Comparison of ENCODE assay signal across 28 cellular contexts in the genomic region with DNA sequence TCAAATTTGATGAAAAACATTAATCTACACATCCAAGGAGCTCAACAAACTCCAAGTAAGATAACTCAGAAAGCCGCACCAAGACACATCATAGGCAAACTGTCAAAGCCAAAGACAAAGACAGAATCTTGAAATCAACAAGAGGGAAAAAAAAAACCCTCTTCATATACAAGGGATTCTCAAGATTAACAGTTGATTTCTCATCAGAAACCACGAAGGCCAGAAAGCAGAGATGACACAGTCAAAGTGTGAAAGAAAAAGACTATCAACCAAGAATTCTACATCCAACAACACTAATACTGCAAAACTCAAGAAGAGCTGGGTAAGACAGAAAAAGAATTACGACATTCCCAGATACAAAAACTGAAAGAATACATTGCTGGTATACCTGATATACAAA.
"Had no signal": no experiment of that assay in that cellular context is flagged by ENCODE, and none has a peak within 500 bp of the region (broad histone marks: within the 10 kb centered on the region; RNA-seq: fewer than 3 reads in every experiment).

No MANE protein-coding gene starts in this region.

- H3K4me1 Mint-ChIP-seq: memory B cell; stimulated activated naive CD8-positive, alpha-beta T cell treated with anti-CD3 and anti-CD28 coated beads, Interleukin-15, amount 100 ng/mL, for 72 hours had no signal

- ATAC-seq: gastroesophageal sphincter; lower lobe of right lung; psoas muscle; sciatic nerve; stimulated activated naive B cell treated with anti-CD40 and anti-IgM and Interleukin-4, amounts not matched to agents 10 μg/mL and 1 μg/mL and 100 μg/mL, for 72 hours; stimulated activated naive CD8-positive, alpha-beta T cell treated with anti-CD3 and anti-CD28 coated beads, Interleukin-15, amount 100 ng/mL, for 72 hours; upper lobe of right lung had no signal

- H3K27ac ChIP-seq: dorsolateral prefrontal cortex, esophagus squamous epithelium, gastroesophageal sphincter, left ventricle myocardium inferior, lower lobe of right lung, neutrophil, psoas muscle, spleen, testis, tibial nerve, upper lobe of right lung, vagina had no signal

- H3K4me3 ChIP-seq: dorsolateral prefrontal cortex, esophagus squamous epithelium, gastroesophageal sphincter, left ventricle myocardium inferior, lower lobe of right lung, psoas muscle, spleen, testis, tibial nerve, upper lobe of right lung, vagina had no signal

- H3K27me3 Mint-ChIP-seq: memory B cell; naive B cell; stimulated activated naive B cell treated with anti-CD40 and anti-IgM and Interleukin-4, amounts not matched to agents 10 μg/mL and 1 μg/mL and 100 μg/mL, for 72 hours; stimulated activated naive CD8-positive, alpha-beta T cell treated with anti-CD3 and anti-CD28 coated beads, Interleukin-15, amount 100 ng/mL, for 72 hours had no signal

- H3K4me1 ChIP-seq: esophagus squamous epithelium, gastroesophageal sphincter, lower lobe of right lung, psoas muscle, testis, tibial nerve, upper lobe of right lung, vagina had no signal

- DNase-seq: cortex of kidney; dorsolateral prefrontal cortex; effector CD8-positive, alpha-beta T cell; esophagus squamous epithelium; foreskin fibroblast; glutamatergic neuron; islet precursor cell; left ventricle myocardium inferior; lower lobe of right lung; midbrain; naive B cell; psoas muscle; retina; spleen; stimulated activated CD4-positive, alpha-beta T cell treated with anti-CD3 and anti-CD28 coated beads, Interleukin-15, amount 100 ng/mL, for 24 hours; stimulated activated CD4-positive, alpha-beta T cell treated with anti-CD3 and anti-CD28 coated beads, Interleukin-1b, Interleukin-23, amount 100 ng/mL, for 48 hours; stimulated activated CD4-positive, alpha-beta T cell treated with anti-CD3 and anti-CD28 coated beads, Interleukin-4, amount 100 ng/mL, for 24 hours; stimulated activated naive B cell treated with anti-CD40 and anti-IgM and Interleukin-4, amounts not matched to agents 10 μg/mL and 1 μg/mL and 100 μg/mL, for 72 hours; stimulated activated naive CD8-positive, alpha-beta T cell treated with anti-CD3 and anti-CD28 coated beads, Interleukin-15, amount 100 ng/mL, for 72 hours; testis; upper lobe of right lung had no signal

- H3K27me3 ChIP-seq: dorsolateral prefrontal cortex, esophagus squamous epithelium, gastroesophageal sphincter, neutrophil, spleen, testis, tibial nerve, upper lobe of right lung, vagina had no signal

- H3K4me3 Mint-ChIP-seq: memory B cell; naive B cell; stimulated activated naive B cell treated with anti-CD40 and anti-IgM and Interleukin-4, amounts not matched to agents 10 μg/mL and 1 μg/mL and 100 μg/mL, for 72 hours; stimulated activated naive CD8-positive, alpha-beta T cell treated with anti-CD3 and anti-CD28 coated beads, Interleukin-15, amount 100 ng/mL, for 72 hours had no signal

- H3K36me3 ChIP-seq: lower lobe of right lung, upper lobe of right lung had no signal

- H3K27ac Mint-ChIP-seq: memory B cell; stimulated activated naive B cell treated with anti-CD40 and anti-IgM and Interleukin-4, amounts not matched to agents 10 μg/mL and 1 μg/mL and 100 μg/mL, for 72 hours; stimulated activated naive CD8-positive, alpha-beta T cell treated with anti-CD3 and anti-CD28 coated beads, Interleukin-15, amount 100 ng/mL, for 72 hours had no signal

- FAIRE-seq: endometrium had no signal
